Comparison of ENCODE assay signal across 19 cellular contexts in the genomic region with DNA sequence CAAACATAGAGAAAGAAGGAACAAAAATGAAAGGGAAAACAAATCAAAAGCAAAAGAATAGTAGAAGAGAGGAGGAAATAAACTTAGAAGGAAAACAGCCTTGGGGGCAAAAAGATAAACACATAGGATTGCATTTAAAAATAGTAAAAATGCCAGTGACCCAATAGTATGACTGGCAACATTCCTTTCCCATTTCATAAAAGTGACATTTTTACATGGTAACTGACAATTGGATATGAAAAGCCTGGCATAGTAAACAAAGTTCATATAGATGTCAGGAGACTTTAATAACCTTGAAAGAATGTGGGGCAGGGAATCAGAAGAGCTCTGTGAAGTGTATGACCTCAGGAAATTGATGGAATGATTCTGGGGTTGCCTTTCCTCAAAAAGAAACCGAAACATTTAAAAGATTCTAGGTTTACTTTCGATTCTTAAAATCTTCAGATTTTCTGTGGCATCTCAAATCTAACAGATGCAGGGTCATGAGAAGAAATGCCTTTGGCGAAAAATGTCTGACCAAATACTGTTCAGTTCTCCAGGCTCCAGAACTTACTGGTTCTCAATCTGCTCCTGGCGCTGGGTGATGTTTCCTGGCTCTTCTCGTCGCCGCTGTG. TPM values are rescaled to one million over a fixed set of nuclear protein-coding genes. Genes with fewer than 3 reads are reported as not detected.
DNase-seq lines count a peak whose midpoint lies in the region; ATAC-seq, FAIRE-seq and TF ChIP-seq lines count a peak whose summit lies in the region.
"Had no signal": no experiment of that assay in that cellular context is flagged by ENCODE, and none has a peak within 500 bp of the region (broad histone marks: within the 10 kb centered on the region; RNA-seq: fewer than 3 reads in every experiment).

No MANE protein-coding gene starts in this region.

- no peaks in the 10 kb centered on the region for H3K9me3 Mint-ChIP-seq in CD8-positive, alpha-beta memory T cell
- H3K9me3 Mint-ChIP-seq: CD8-positive, alpha-beta T cell had no signal

- DNase-seq in A549 (ENCODE audit: low read depth in 1 of 2, low spot score in 1 of 2) (no peak), Daoy (ENCODE audit: low read depth) (peak; percentile 10), M059J (ENCODE audit: low read depth) (peak; percentile 25), SK-MEL-5 (ENCODE audit: low read depth, low spot score) (peak; percentile 6), NCI-H187 (lab: John Stamatoyannopoulos, UW) (no peak)
- no peak for DNase-seq in stimulated activated CD4-positive, alpha-beta T cell treated with anti-CD3 and anti-CD28 coated beads, Interleukin-15, amount 100 ng/mL, for 24 hours
- no peak for DNase-seq in CD8-positive, alpha-beta memory T cell
- DNase-seq: ACHN; AML-193; CD8-positive, alpha-beta T cell; NCI-H1092; NCI-H524; SJCRH30; T-helper 1 cell; T1000 had no signal

- H3K27ac ChIP-seq in A549: no peak overlapping the region
- H3K27ac ChIP-seq in CD8-positive, alpha-beta memory T cell (ENCODE audit: low read depth, low read length): no peak overlapping the region
- H3K27ac ChIP-seq: SJCRH30 had no signal

- peak overlapping the region; percentile 49 for H3K4me2 ChIP-seq in A549

- peaks cover 2 to 11% (median 5%) of the 10 kb centered on the region in 3 donors for H3K4me1 Mint-ChIP-seq in CD8-positive, alpha-beta memory T cell

- CTCF ChIA-PET in A549 (lab: Yijun Ruan, JAX): no interaction called here
- CTCF ChIA-PET in CD8-positive, alpha-beta memory T cell (lab: Charles Lee): no interaction called here

- H3K27ac Mint-ChIP-seq in CD8-positive, alpha-beta memory T cell: peak overlapping the region in 2 of 8 donors; percentile 1 to 15
- H3K27ac Mint-ChIP-seq: CD8-positive, alpha-beta T cell had no signal

- peak overlapping the region in 1 of 7 donors; percentile 0 for H3K4me3 Mint-ChIP-seq in CD8-positive, alpha-beta memory T cell
- H3K4me3 Mint-ChIP-seq: CD8-positive, alpha-beta T cell had no signal

- no peak for TF ChIP-seq POLR2A in A549 (IDR thresholded peaks at IDR 0.05; ENCODE audit: low read length)

- no peak for TF ChIP-seq EP300 in A549 (IDR thresholded peaks at IDR 0.05)

- POLR2A ChIA-PET in A549 (lab: Yijun Ruan, JAX): no interaction called here
- POLR2A ChIA-PET in CD8-positive, alpha-beta memory T cell (lab: Charles Lee): no interaction called here

- H3K36me3 Mint-ChIP-seq in CD8-positive, alpha-beta memory T cell: no peaks in the 10 kb centered on the region
- H3K36me3 Mint-ChIP-seq: CD8-positive, alpha-beta T cell had no signal

- peaks cover 0 to 7% of the 10 kb centered on the region in 2 donors for H3K27me3 Mint-ChIP-seq in CD8-positive, alpha-beta memory T cell

- no peaks in the 10 kb centered on the region for H3K4me1 ChIP-seq in A549
- H3K4me1 ChIP-seq in CD8-positive, alpha-beta memory T cell (ENCODE audit: insufficient read depth, low read length): no peaks in the 10 kb centered on the region
- H3K4me1 ChIP-seq: SJCRH30 had no signal

- H3K36me3 ChIP-seq in CD8-positive, alpha-beta memory T cell (ENCODE audit: insufficient read depth, low read length): no peaks in the 10 kb centered on the region
- H3K36me3 ChIP-seq: SJCRH30 had no signal

- no peak for TF ChIP-seq CTCF in A549 (IDR thresholded peaks at IDR 0.05)

- no peaks in the 10 kb centered on the region for H3K9me3 ChIP-seq in A549
- H3K9me3 ChIP-seq in CD8-positive, alpha-beta memory T cell (ENCODE audit: low read length): no peaks in the 10 kb centered on the region
- H3K9me3 ChIP-seq: SJCRH30 had no signal

- H3K4me3 ChIP-seq in A549: no peak overlapping the region
- H3K4me3 ChIP-seq in CD8-positive, alpha-beta memory T cell (ENCODE audit: low read length): no peak overlapping the region
- H3K4me3 ChIP-seq: K562, SJCRH30 had no signal

- no peak for TF ChIP-seq RAD21 in A549 (conservative IDR thresholded peaks at IDR 0.05 in 1 of 2, IDR thresholded peaks at IDR 0.05 in 1 of 2)

- WGBS in A549 (ENCODE audit: missing lambda C conversion rate): 16% methylated on average over 6 of the region's 7 CpGs

- in situ Hi-C loops in SK-MEL-5 (cut with HindIII; ENCODE audit: low pct_unique_long_range_greater_than_20kb, low sequenced_read_pairs): no loop called here

- no peaks in the 10 kb centered on the region for H3K27me3 ChIP-seq in CD8-positive, alpha-beta memory T cell (ENCODE audit: insufficient read depth, low read length, poor library complexity, severe bottlenecking)
- H3K27me3 ChIP-seq: SJCRH30 had no signal

- ATAC-seq in A549 (no peak; a peak in 1 of 6 replicates), GM21515 (IDR thresholded peaks at IDR 0.05; ENCODE audit: unreplicated experiment) (no peak)
- ATAC-seq: CD8-positive, alpha-beta T cell; HCT116; K562 had no signal

- FAIRE-seq in A549 (lab: Jason Lieb, UNC): no peak
- FAIRE-seq: K562, RCC 7860 had no signal

TF ChIP-seq in A549, 52 proteins besides CTCF, POLR2A, EP300 and RAD21:
- TF ChIP-seq CBX8 (IDR thresholded peaks at IDR 0.05): no peak
- no peak for TF ChIP-seq CHD2 (IDR thresholded peaks at IDR 0.05; ENCODE audit: low read length, partially characterized antibody)
- no peak for TF ChIP-seq ESRRA (IDR thresholded peaks at IDR 0.05; ENCODE audit: borderline replicate concordance, low read length)
- no peak for TF ChIP-seq POLR2AphosphoS2 (conservative IDR thresholded peaks at IDR 0.05; ENCODE audit: low read length)
- no peak for TF ChIP-seq REST (IDR thresholded peaks at IDR 0.05)

RNA-seq across cellular contexts. Expression of gene SPTA1, which starts 33.7 kb away (rescaled TPM):
- 0.09 and 0.10 TPM in 2 replicates for polyA plus RNA-seq in A549 (2011; rRNA removed)
- polyA plus RNA-seq in A549 (2012; cell fraction: cytosol; rRNA removed): under 0.01 TPM in 1 of 2 replicates, not detected in the other
- polyA plus RNA-seq in A549 (2012; cell fraction: nucleus; rRNA removed): not detected in 2 replicates
- polyA plus RNA-seq in A549 (2017; fragmentation: RNase III; extraction: RNeasy Plus Mini Kit Qiagen cat#74134 plus additional on column Dnase treatment): not detected in 3 replicates
- polyA minus RNA-seq in A549 (2011; rRNA and poly(A)+ RNA removed): 0.29 TPM in 1 of 2 replicates, not detected in the other
- 0.06 and 0.42 TPM in 2 replicates for total RNA-seq in Daoy (2014; rRNA removed; shearing (Covaris generic))
- 0.02 and 0.30 TPM in 2 replicates for total RNA-seq in M059J (2014; rRNA removed; shearing (Covaris generic))
- 0.03 TPM in 1 of 2 replicates, not detected in the other for total RNA-seq in SK-MEL-5 (2014; rRNA removed; shearing (Covaris generic))
- 0.18 TPM in 1 of 2 replicates, not detected in the other for polyA plus RNA-seq in SK-MEL-5 (2015; cell fraction: cytosol; rRNA removed)
- not detected in 2 replicates for polyA plus RNA-seq in SK-MEL-5 (2015; cell fraction: nucleus; rRNA removed)
- total RNA-seq in CD8-positive, alpha-beta memory T cell: not detected
- not detected for polyA plus RNA-seq in CD8-positive, alpha-beta memory T cell
- total RNA-seq: CD8-positive, alpha-beta T cell; SJCRH30 had no signal

RNA-seq across cellular contexts. Expression of gene OR6K2, which starts 47.6 kb away (rescaled TPM):
- polyA plus RNA-seq in A549 (2011; rRNA removed) (not detected in 2 replicates), A549 (2017; fragmentation: RNase III; extraction: RNeasy Plus Mini Kit Qiagen cat#74134 plus additional on column Dnase treatment) (not detected in 3 replicates)
- not detected in 2 replicates for polyA plus RNA-seq in A549 (2012; cell fraction: cytosol; rRNA removed)
- not detected in 2 replicates for polyA plus RNA-seq in A549 (2012; cell fraction: nucleus; rRNA removed)
- not detected in 2 replicates for polyA minus RNA-seq in A549 (2011; rRNA and poly(A)+ RNA removed)
- total RNA-seq in Daoy (2014; rRNA removed; shearing (Covaris generic)): not detected in 2 replicates
- total RNA-seq in M059J (2014; rRNA removed; shearing (Covaris generic)): not detected in 2 replicates
- not detected in 2 replicates for total RNA-seq in SK-MEL-5 (2014; rRNA removed; shearing (Covaris generic))
- not detected in 2 replicates for polyA plus RNA-seq in SK-MEL-5 (2015; cell fraction: cytosol; rRNA removed)
- not detected in 2 replicates for polyA plus RNA-seq in SK-MEL-5 (2015; cell fraction: nucleus; rRNA removed)
- total RNA-seq in CD8-positive, alpha-beta memory T cell: not detected
- not detected for polyA plus RNA-seq in CD8-positive, alpha-beta memory T cell
- total RNA-seq: CD8-positive, alpha-beta T cell; K562; SJCRH30 had no signal
- polyA plus RNA-seq: K562 had no signal

RNA-seq across cellular contexts. Expression of gene OR10Z1, which starts 47.8 kb away (rescaled TPM):
- not detected in 2 replicates for polyA plus RNA-seq in A549 (2011; rRNA removed)
- not detected in 2 replicates for polyA plus RNA-seq in A549 (2012; cell fraction: cytosol; rRNA removed)
- not detected in 2 replicates for polyA plus RNA-seq in A549 (2012; cell fraction: nucleus; rRNA removed)
- polyA plus RNA-seq in A549 (2017; fragmentation: RNase III; extraction: RNeasy Plus Mini Kit Qiagen cat#74134 plus additional on column Dnase treatment): not detected in 3 replicates
- not detected in 2 replicates for polyA minus RNA-seq in A549 (2011; rRNA and poly(A)+ RNA removed)
- not detected in 2 replicates for total RNA-seq in Daoy (2014; rRNA removed; shearing (Covaris generic))
- total RNA-seq in M059J (2014; rRNA removed; shearing (Covaris generic)): not detected in 2 replicates
- not detected in 2 replicates for total RNA-seq in SK-MEL-5 (2014; rRNA removed; shearing (Covaris generic))
- polyA plus RNA-seq in SK-MEL-5 (2015; cell fraction: cytosol; rRNA removed): not detected in 2 replicates
- polyA plus RNA-seq in SK-MEL-5 (2015; cell fraction: nucleus; rRNA removed): not detected in 2 replicates
- not detected for total RNA-seq in CD8-positive, alpha-beta memory T cell
- not detected for polyA plus RNA-seq in CD8-positive, alpha-beta memory T cell
- total RNA-seq: CD8-positive, alpha-beta T cell; K562; SJCRH30 had no signal

Comparison
In these comparisons a context has a peak if more than half of its experiments do, and no peak if none do; other contexts are left out.
1. DNase-seq: peak in Daoy (single experiment), M059J (single experiment) and SK-MEL-5 (single experiment); none in A549 (0 of 2), stimulated activated CD4-positive, alpha-beta T cell treated with anti-CD3 and anti-CD28 coated beads, Interleukin-15, amount 100 ng/mL, for 24 hours (single experiment), NCI-H187 (0 of 2) and CD8-positive, alpha-beta memory T cell (0 of 5).